Comparison of ENCODE assay signal across 20 cellular contexts in the genomic region with DNA sequence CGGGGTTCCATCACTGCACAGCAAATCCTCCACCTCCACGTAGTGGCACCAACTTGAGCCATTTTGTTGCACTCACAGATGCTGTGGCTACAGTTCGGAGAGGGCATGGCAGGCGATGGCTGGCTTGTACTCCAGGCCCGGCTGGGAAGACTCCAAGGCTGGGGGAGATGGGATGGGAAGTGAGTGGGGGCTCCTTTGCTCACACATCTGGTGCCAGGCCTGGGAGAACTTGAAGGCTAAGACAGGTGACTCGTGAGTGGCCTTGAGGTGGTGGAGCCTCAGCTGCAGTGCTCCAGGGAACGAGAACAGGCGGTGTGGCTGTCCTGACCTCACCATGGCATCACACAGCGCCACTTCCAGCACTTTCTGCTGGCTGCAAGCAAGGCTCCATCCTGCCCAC.
DNase-seq lines count a peak whose midpoint lies in the region; ATAC-seq and TF ChIP-seq lines count a peak whose summit lies in the region.
"Had no signal": no experiment of that assay in that cellular context is flagged by ENCODE, and none has a peak within 500 bp of the region (broad histone marks: within the 10 kb centered on the region; RNA-seq: fewer than 3 reads in every experiment).

No MANE protein-coding gene starts in this region.

- intact Hi-C loops in sigmoid colon (cut with DNase I): no loop called here

- no peak overlapping the region for H3K27ac Mint-ChIP-seq in activated naive CD4-positive, alpha-beta T cell treated with anti-CD3 and anti-CD28 coated beads, Interleukin-2, amount 10 ng/mL, durations not matched to agents 7 days and 5 days
- no peak overlapping the region for H3K27ac Mint-ChIP-seq in activated CD8-positive, alpha-beta T cell treated with anti-CD3 and anti-CD28 coated beads, Interleukin-2, amount 10 ng/mL, durations not matched to agents 7 days and 5 days
- H3K27ac Mint-ChIP-seq: IgD-negative memory B cell had no signal

- H3K4me1 ChIP-seq in RWPE2 (ENCODE audit: insufficient read depth, poor library complexity, severe bottlenecking): peaks cover 27% of the 10 kb centered on the region
- H3K4me1 ChIP-seq in sigmoid colon: no peaks in the 10 kb centered on the region

- POLR2A ChIA-PET in activated CD8-positive, alpha-beta T cell treated with anti-CD3 and anti-CD28 coated beads, Interleukin-2, amount 10 ng/mL, durations not matched to agents 7 days and 5 days (lab: Charles Lee): no interaction called here

- TF ChIP-seq CTCF in RWPE2 (IDR thresholded peaks at IDR 0.05; ENCODE audit: poor library complexity, severe bottlenecking) (no peak), sigmoid colon (IDR thresholded peaks at IDR 0.05) (no peak)

- H3K36me3 ChIP-seq in RWPE2 (ENCODE audit: low read depth) (no peaks in the 10 kb centered on the region), sigmoid colon (no peaks in the 10 kb centered on the region)

- ATAC-seq in RWPE2 (ENCODE audit: low read depth): no peak
- no peak for ATAC-seq in activated CD8-positive, alpha-beta T cell treated with anti-CD3 and anti-CD28 coated beads, Interleukin-2, amount 10 ng/mL, durations not matched to agents 7 days and 5 days
- ATAC-seq: HCT116, Right ventricle myocardium inferior had no signal

- 87 to 92% methylated on average over 9 of the region's 9 CpGs for WGBS in sigmoid colon, 2 donors

- H3K4me3 ChIP-seq in RWPE2 (ENCODE audit: severe bottlenecking): no peak overlapping the region
- H3K4me3 ChIP-seq in sigmoid colon: no peak overlapping the region

- H3K4me3 Mint-ChIP-seq in activated naive CD4-positive, alpha-beta T cell treated with anti-CD3 and anti-CD28 coated beads, Interleukin-2, amount 10 ng/mL, durations not matched to agents 7 days and 5 days: no peak overlapping the region
- no peak overlapping the region for H3K4me3 Mint-ChIP-seq in activated CD8-positive, alpha-beta T cell treated with anti-CD3 and anti-CD28 coated beads, Interleukin-2, amount 10 ng/mL, durations not matched to agents 7 days and 5 days
- H3K4me3 Mint-ChIP-seq: IgD-negative memory B cell had no signal

- H3K27me3 Mint-ChIP-seq in activated naive CD4-positive, alpha-beta T cell treated with anti-CD3 and anti-CD28 coated beads, Interleukin-2, amount 10 ng/mL, durations not matched to agents 7 days and 5 days: peaks cover 5% of the 10 kb centered on the region
- no peaks in the 10 kb centered on the region for H3K27me3 Mint-ChIP-seq in activated CD8-positive, alpha-beta T cell treated with anti-CD3 and anti-CD28 coated beads, Interleukin-2, amount 10 ng/mL, durations not matched to agents 7 days and 5 days (ENCODE audit: low read depth)

- no peaks in the 10 kb centered on the region for H3K4me1 Mint-ChIP-seq in activated naive CD4-positive, alpha-beta T cell treated with anti-CD3 and anti-CD28 coated beads, Interleukin-2, amount 10 ng/mL, durations not matched to agents 7 days and 5 days
- peaks cover 10% of the 10 kb centered on the region for H3K4me1 Mint-ChIP-seq in activated CD8-positive, alpha-beta T cell treated with anti-CD3 and anti-CD28 coated beads, Interleukin-2, amount 10 ng/mL, durations not matched to agents 7 days and 5 days (ENCODE audit: low read depth)

- no peaks in the 10 kb centered on the region for H3K36me3 Mint-ChIP-seq in activated naive CD4-positive, alpha-beta T cell treated with anti-CD3 and anti-CD28 coated beads, Interleukin-2, amount 10 ng/mL, durations not matched to agents 7 days and 5 days
- H3K36me3 Mint-ChIP-seq in activated CD8-positive, alpha-beta T cell treated with anti-CD3 and anti-CD28 coated beads, Interleukin-2, amount 10 ng/mL, durations not matched to agents 7 days and 5 days (ENCODE audit: low read depth): no peaks in the 10 kb centered on the region

- TF ChIP-seq POLR2A in sigmoid colon (IDR thresholded peaks at IDR 0.05): no peak

- CTCF ChIA-PET in activated naive CD4-positive, alpha-beta T cell treated with anti-CD3 and anti-CD28 coated beads, Interleukin-2, amount 10 ng/mL, durations not matched to agents 7 days and 5 days (lab: Charles Lee): no interaction called here
- CTCF ChIA-PET in activated CD8-positive, alpha-beta T cell treated with anti-CD3 and anti-CD28 coated beads, Interleukin-2, amount 10 ng/mL, durations not matched to agents 7 days and 5 days (lab: Charles Lee): no interaction called here

- H3K9me3 Mint-ChIP-seq in activated naive CD4-positive, alpha-beta T cell treated with anti-CD3 and anti-CD28 coated beads, Interleukin-2, amount 10 ng/mL, durations not matched to agents 7 days and 5 days: no peaks in the 10 kb centered on the region
- no peaks in the 10 kb centered on the region for H3K9me3 Mint-ChIP-seq in activated CD8-positive, alpha-beta T cell treated with anti-CD3 and anti-CD28 coated beads, Interleukin-2, amount 10 ng/mL, durations not matched to agents 7 days and 5 days (ENCODE audit: insufficient read depth)

- TF ChIP-seq EP300 in sigmoid colon (IDR thresholded peaks at IDR 0.05): no peak

- H3K27ac ChIP-seq in RWPE2 (ENCODE audit: poor library complexity, severe bottlenecking) (no peak overlapping the region), sigmoid colon (no peak overlapping the region)
- H3K27ac ChIP-seq: KMS-11 had no signal

- H3K27me3 ChIP-seq in RWPE2 (ENCODE audit: insufficient read depth, poor library complexity, severe bottlenecking): no peaks in the 10 kb centered on the region
- peaks cover 0 to 16% (median 0%) of the 10 kb centered on the region in 3 donors for H3K27me3 ChIP-seq in sigmoid colon

- no peaks in the 10 kb centered on the region for H3K9me3 ChIP-seq in RWPE2 (ENCODE audit: severe bottlenecking)
- H3K9me3 ChIP-seq in sigmoid colon: no peaks in the 10 kb centered on the region

- DNase-seq in activated naive CD4-positive, alpha-beta T cell treated with anti-CD3 and anti-CD28 coated beads, Interleukin-2, amount 10 ng/mL, durations not matched to agents 7 days and 5 days: peak; percentile 8
- no peak for DNase-seq in activated naive CD4-positive, alpha-beta T cell treated with anti-CD3 and anti-CD28 coated beads, Interleukin-2, amount 50 U/mL, for 16 hours
- DNase-seq in RWPE2 (ENCODE audit: low spot score) (peak; percentile 30), islet precursor cell (peak; percentile 32), sigmoid colon (peak; percentile 39), NCI-H1048 (lab: John Stamatoyannopoulos, UW) (no peak), NCI-H526 (lab: John Stamatoyannopoulos, UW) (no peak)
- no peak for DNase-seq in activated CD8-positive, alpha-beta T cell treated with anti-CD3 and anti-CD28 coated beads, Interleukin-2, amount 10 ng/mL, durations not matched to agents 7 days and 5 days
- DNase-seq: Calu3, DND-41, NCI-H1105, NCI-H1436 treated with DMSO at 0.1 percent for 48 hours, NCI-H1930, NCI-H2107, NCI-H524, NCI-H774 had no signal

Comparison
In these comparisons a context has a peak if more than half of its experiments do, and no peak if none do; other contexts are left out.
1. DNase-seq: peak in activated naive CD4-positive, alpha-beta T cell treated with anti-CD3 and anti-CD28 coated beads, Interleukin-2, amount 10 ng/mL, durations not matched to agents 7 days and 5 days (single experiment), RWPE2 (single experiment), islet precursor cell (single experiment) and sigmoid colon (single experiment); none in activated naive CD4-positive, alpha-beta T cell treated with anti-CD3 and anti-CD28 coated beads, Interleukin-2, amount 50 U/mL, for 16 hours (single experiment), activated CD8-positive, alpha-beta T cell treated with anti-CD3 and anti-CD28 coated beads, Interleukin-2, amount 10 ng/mL, durations not matched to agents 7 days and 5 days (single experiment), NCI-H1048 (single experiment) and NCI-H526 (0 of 2).